13 cellular contexts compared by ENCODE assay signal in the genomic region with DNA sequence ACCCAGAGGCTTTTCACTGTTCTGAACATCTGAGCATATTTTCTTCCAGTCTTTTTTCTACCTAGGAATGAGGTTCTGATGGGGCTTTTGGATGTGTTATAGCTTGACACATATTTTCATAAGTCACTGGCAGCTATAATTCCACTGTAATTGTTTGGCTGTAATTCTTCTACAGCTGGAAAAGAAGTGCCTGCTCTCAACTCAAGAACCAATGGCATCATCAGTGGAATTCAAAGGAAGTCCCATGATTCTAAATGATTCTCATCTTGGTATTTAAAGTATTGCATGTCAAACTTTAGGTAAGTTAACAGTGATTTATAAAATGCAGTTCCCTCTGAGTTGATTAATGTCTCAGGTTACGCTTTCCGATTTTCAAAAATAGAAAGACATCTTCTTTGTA. TPM values are rescaled to one million over a fixed set of nuclear protein-coding genes. Genes with fewer than 3 reads are reported as not detected.
DNase-seq lines count a peak whose midpoint lies in the region; ATAC-seq and TF ChIP-seq lines count a peak whose summit lies in the region.
"Had no signal": no experiment of that assay in that cellular context is flagged by ENCODE, and none has a peak within 500 bp of the region (broad histone marks: within the 10 kb centered on the region; RNA-seq: fewer than 3 reads in every experiment).

No MANE protein-coding gene starts in this region.

- no peak for TF ChIP-seq EP300 in tibial nerve (IDR thresholded peaks at IDR 0.05)

- H3K36me3 ChIP-seq in lower lobe of right lung: peaks cover 38% of the 10 kb centered on the region
- peaks cover 0 to 62% (median 0%) of the 10 kb centered on the region in 3 donors for H3K36me3 ChIP-seq in tibial nerve
- no peaks in the 10 kb centered on the region for H3K36me3 ChIP-seq in mesendoderm (ENCODE audit: control insufficient read depth, insufficient read depth, low read length)

- POLR2A ChIA-PET in activated naive CD8-positive, alpha-beta T cell treated with anti-CD3 and anti-CD28 coated beads, Interleukin-2, amount 10 ng/mL, durations not matched to agents 7 days and 5 days (lab: Charles Lee): interaction anchor here (1.4 to 7.8 kb wide), 2 partner anchors 19 to 149 kb away, joined by 4 to 111 read pairs; partner anchors contain the start of genes ARSG, SLC16A6 and WIPI1

- H3K9ac ChIP-seq in mesendoderm (ENCODE audit: low read length): no peak overlapping the region
- H3K9ac ChIP-seq: SK-N-SH had no signal

- H2BK5ac ChIP-seq in mesendoderm (ENCODE audit: low read length): no peak overlapping the region

- H3K27me3 ChIP-seq in lower lobe of right lung (ENCODE audit: low read depth): no peaks in the 10 kb centered on the region
- no peaks in the 10 kb centered on the region for H3K27me3 ChIP-seq in tibial nerve
- H3K27me3 ChIP-seq in mesendoderm (ENCODE audit: insufficient read depth, low read length, poor library complexity): no peaks in the 10 kb centered on the region

- no peak overlapping the region for H4K5ac ChIP-seq in mesendoderm (ENCODE audit: low read length)

- intact Hi-C loops in lower lobe of right lung (cut with DNase I): no loop called here

- peaks cover 20% of the 10 kb centered on the region for H3K36me3 Mint-ChIP-seq in activated naive CD8-positive, alpha-beta T cell treated with anti-CD3 and anti-CD28 coated beads, Interleukin-2, amount 10 ng/mL, durations not matched to agents 7 days and 5 days
- no peaks in the 10 kb centered on the region for H3K36me3 Mint-ChIP-seq in activated naive CD8-positive, alpha-beta T cell treated with anti-CD3 and anti-CD28 coated beads for 36 hours
- peaks cover 26% of the 10 kb centered on the region for H3K36me3 Mint-ChIP-seq in brain
- H3K36me3 Mint-ChIP-seq: activated naive CD4-positive, alpha-beta T cell treated with anti-CD3 and anti-CD28 coated beads, Interleukin-2, amount 50 U/mL, for 72 hours had no signal

- H3K27ac ChIP-seq in lower lobe of right lung (peak overlapping the region; percentile 66), tibial nerve (peak overlapping the region in 3 of 4 donors; percentile 8 to 84 (median 82)), mesendoderm (ENCODE audit: low read depth, low read length) (no peak overlapping the region)

- H3K4me3 Mint-ChIP-seq in activated naive CD8-positive, alpha-beta T cell treated with anti-CD3 and anti-CD28 coated beads, Interleukin-2, amount 10 ng/mL, durations not matched to agents 7 days and 5 days: no peak overlapping the region
- no peak overlapping the region for H3K4me3 Mint-ChIP-seq in activated naive CD8-positive, alpha-beta T cell treated with anti-CD3 and anti-CD28 coated beads for 36 hours
- H3K4me3 Mint-ChIP-seq in brain: no peak overlapping the region
- H3K4me3 Mint-ChIP-seq: nephron progenitor cell had no signal

- peaks cover 39% of the 10 kb centered on the region for H3K4me1 Mint-ChIP-seq in activated naive CD8-positive, alpha-beta T cell treated with anti-CD3 and anti-CD28 coated beads, Interleukin-2, amount 10 ng/mL, durations not matched to agents 7 days and 5 days
- peaks cover 36% of the 10 kb centered on the region for H3K4me1 Mint-ChIP-seq in activated naive CD8-positive, alpha-beta T cell treated with anti-CD3 and anti-CD28 coated beads for 36 hours
- H3K4me1 Mint-ChIP-seq in brain: peaks cover 19% of the 10 kb centered on the region

- no peak overlapping the region for H3K23ac ChIP-seq in mesendoderm (ENCODE audit: low read length)

- H2AK5ac ChIP-seq in mesendoderm (ENCODE audit: low read length): no peak overlapping the region

- no peak overlapping the region for H2BK15ac ChIP-seq in mesendoderm (replicated peaks; ENCODE audit: low read depth)

- H3K79me2 ChIP-seq in mesendoderm (ENCODE audit: control insufficient read depth, insufficient read depth, low read length): no peaks in the 10 kb centered on the region

- no peak for DNase-seq in activated naive CD8-positive, alpha-beta T cell treated with anti-CD3 and anti-CD28 coated beads, Interleukin-2, amount 10 ng/mL, durations not matched to agents 7 days and 5 days
- no peak for DNase-seq in activated naive CD8-positive, alpha-beta T cell treated with anti-CD3 and anti-CD28 coated beads for 36 hours
- DNase-seq in lower lobe of right lung (no peak), tibial nerve (ENCODE audit: low spot score in 2 of 2) (no peak), mesendoderm (no peak)
- no peak for DNase-seq in stimulated activated CD4-positive, alpha-beta T cell treated with anti-CD3 and anti-CD28 coated beads, Interleukin-4, amount 100 ng/mL, for 1 hour
- DNase-seq: ACHN, NCI-H1694 treated with DMSO at 0.1 percent for 48 hours, nephron progenitor cell, SK-N-SH had no signal

- H3K4ac ChIP-seq in mesendoderm (ENCODE audit: low read depth, low read length): no peak overlapping the region

- peaks cover 61% of the 10 kb centered on the region for H3K4me1 ChIP-seq in lower lobe of right lung
- H3K4me1 ChIP-seq in tibial nerve: peaks cover 0 to 73% (median 22%) of the 10 kb centered on the region in 4 donors
- H3K4me1 ChIP-seq in mesendoderm (ENCODE audit: control insufficient read depth, low read depth, low read length): no peaks in the 10 kb centered on the region

- 78 to 89% methylated on average over 2 of the region's 2 CpGs for WGBS in tibial nerve, 2 donors
- no CpG with 5 or more reads among the region's 2 CpGs for WGBS in mesendoderm (ENCODE audit: extremely low coverage, insufficient coverage, low lambda C conversion rate)

- H3K56ac ChIP-seq in mesendoderm (ENCODE audit: low read length): no peak overlapping the region

- no peak overlapping the region for H2BK120ac ChIP-seq in mesendoderm (ENCODE audit: low read depth, low read length)

- H4K8ac ChIP-seq in mesendoderm (ENCODE audit: low read depth, low read length): no peak overlapping the region

- no peak overlapping the region for H3K4me2 ChIP-seq in mesendoderm (ENCODE audit: low read length)
- H3K4me2 ChIP-seq: SK-N-SH had no signal

- TF ChIP-seq POLR2A in tibial nerve (IDR thresholded peaks at IDR 0.05): no peak

- no peaks in the 10 kb centered on the region for H3K79me1 ChIP-seq in mesendoderm (ENCODE audit: low read length)

- H3K9me3 ChIP-seq in lower lobe of right lung (no peaks in the 10 kb centered on the region), tibial nerve (no peaks in the 10 kb centered on the region)
- H3K9me3 ChIP-seq: SK-N-SH had no signal

- H3K4me3 ChIP-seq in lower lobe of right lung (no peak overlapping the region), tibial nerve (no peak overlapping the region), mesendoderm (ENCODE audit: low read length) (no peak overlapping the region)

- no peak overlapping the region for H3K18ac ChIP-seq in mesendoderm (ENCODE audit: low read length)

- H3K27me3 Mint-ChIP-seq in activated naive CD8-positive, alpha-beta T cell treated with anti-CD3 and anti-CD28 coated beads, Interleukin-2, amount 10 ng/mL, durations not matched to agents 7 days and 5 days: no peaks in the 10 kb centered on the region
- no peaks in the 10 kb centered on the region for H3K27me3 Mint-ChIP-seq in activated naive CD8-positive, alpha-beta T cell treated with anti-CD3 and anti-CD28 coated beads for 36 hours
- no peaks in the 10 kb centered on the region for H3K27me3 Mint-ChIP-seq in brain

- TF ChIP-seq CTCF in brain (conservative IDR thresholded peaks at IDR 0.05): no peak
- no peak for TF ChIP-seq CTCF in lower lobe of right lung (IDR thresholded peaks at IDR 0.05)
- no peak for TF ChIP-seq CTCF in tibial nerve (IDR thresholded peaks at IDR 0.05)

- no peak for ATAC-seq in activated naive CD8-positive, alpha-beta T cell treated with anti-CD3 and anti-CD28 coated beads, Interleukin-2, amount 10 ng/mL, durations not matched to agents 7 days and 5 days (ENCODE audit: low read depth)
- ATAC-seq in lower lobe of right lung: no peak
- no peak for ATAC-seq in HG03565 (IDR thresholded peaks at IDR 0.05; ENCODE audit: unreplicated experiment)
- ATAC-seq: activated naive CD4-positive, alpha-beta T cell treated with anti-CD3 and anti-CD28 coated beads, Interleukin-2, amount 50 U/mL, for 72 hours had no signal

- peak overlapping the region; percentile 12 for H3K27ac Mint-ChIP-seq in activated naive CD8-positive, alpha-beta T cell treated with anti-CD3 and anti-CD28 coated beads, Interleukin-2, amount 10 ng/mL, durations not matched to agents 7 days and 5 days
- H3K27ac Mint-ChIP-seq in activated naive CD8-positive, alpha-beta T cell treated with anti-CD3 and anti-CD28 coated beads for 36 hours: no peak overlapping the region
- H3K27ac Mint-ChIP-seq in brain: peak overlapping the region in 3 of 5 experiments; percentile 19 to 76 (median 64)
- H3K27ac Mint-ChIP-seq: activated naive CD4-positive, alpha-beta T cell treated with anti-CD3 and anti-CD28 coated beads, Interleukin-2, amount 50 U/mL, for 72 hours; nephron progenitor cell had no signal

- H3K9me3 Mint-ChIP-seq in activated naive CD8-positive, alpha-beta T cell treated with anti-CD3 and anti-CD28 coated beads, Interleukin-2, amount 10 ng/mL, durations not matched to agents 7 days and 5 days: no peaks in the 10 kb centered on the region
- no peaks in the 10 kb centered on the region for H3K9me3 Mint-ChIP-seq in activated naive CD8-positive, alpha-beta T cell treated with anti-CD3 and anti-CD28 coated beads for 36 hours
- no peaks in the 10 kb centered on the region for H3K9me3 Mint-ChIP-seq in brain
- H3K9me3 Mint-ChIP-seq: activated naive CD4-positive, alpha-beta T cell treated with anti-CD3 and anti-CD28 coated beads, Interleukin-2, amount 50 U/mL, for 72 hours; nephron progenitor cell had no signal

RNA-seq across cellular contexts. Expression of gene WIPI1, which starts 16.8 kb away (rescaled TPM):
- total RNA-seq in activated naive CD8-positive, alpha-beta T cell treated with anti-CD3 and anti-CD28 coated beads, Interleukin-2, amount 10 ng/mL, durations not matched to agents 7 days and 5 days: 10 to 100 TPM; 29.7 to 34.8 TPM
- 1 to 10 TPM; 8.7 to 8.9 TPM for total RNA-seq in activated naive CD8-positive, alpha-beta T cell treated with anti-CD3 and anti-CD28 coated beads for 36 hours
- 6.4 TPM for polyA plus RNA-seq in brain (ENCODE audit: insufficient read depth, low read depth, low replicate concordance)
- total RNA-seq in lower lobe of right lung (37.5 TPM), tibial nerve (100 to 1,000 TPM in 1 of 4 donors, 10 to 100 TPM in 3; 71.4 to 131 (median 77.2) TPM)
- 10.7 TPM for polyA plus RNA-seq in mesendoderm (2013, experiment 1 of 2)
- polyA plus RNA-seq in mesendoderm (2013, experiment 2 of 2): 11.0 TPM
